ENCODE assay signal across 10 cellular contexts in genomic region chr6:28803337-28803709, GRCh38.
DNase-seq lines count a peak whose midpoint lies in the region; ATAC-seq and TF ChIP-seq lines count a peak whose summit lies in the region.
"Had no signal": no experiment of that assay in that cellular context is flagged by ENCODE, and none has a peak within 500 bp of the region (broad histone marks: within the 10 kb centered on the region; RNA-seq: fewer than 3 reads in every experiment).

No MANE protein-coding gene starts in this region.

- DNase-seq in NCI-H82 (lab: John Stamatoyannopoulos, UW) (peak; percentile 45), NCI-H82 treated with DMSO at 0.1 percent for 48 hours (lab: John Stamatoyannopoulos, UW; ENCODE audit: unreplicated experiment) (no peak), HL-60 (ENCODE audit: low read depth in 1 of 2, low spot score in 1 of 2) (no peak), SK-MEL-5 (ENCODE audit: low read depth, low spot score) (peak; percentile 77), cortex of kidney (lab: John Stamatoyannopoulos, UW) (no peak), NCI-H1436 treated with DMSO at 0.1 percent for 48 hours (lab: John Stamatoyannopoulos, UW) (no peak)
- DNase-seq: NCI-H2107 had no signal

- H3K27me3 ChIP-seq in HL-60 (ENCODE audit: insufficient read depth, poor library complexity, severe bottlenecking): peaks cover 2% of the 10 kb centered on the region
- H3K27me3 ChIP-seq: ascending aorta had no signal

- in situ Hi-C loops in SK-MEL-5 (cut with HindIII; ENCODE audit: low pct_unique_long_range_greater_than_20kb, low sequenced_read_pairs): no loop called here

- no peak for TF ChIP-seq CTCF in HL-60 (IDR thresholded peaks at IDR 0.05; ENCODE audit: insufficient read depth, low read length)

- 6% methylated on average over 5 to 8 of the region's 8 CpGs for WGBS in mesodermal cell (ENCODE audit: insufficient coverage in 2 of 2), 2 experiments

- H3K4me3 ChIP-seq in HL-60 (replicated peaks; ENCODE audit: insufficient read depth, low read length) (peak overlapping the region; percentile 23), mesodermal cell (ENCODE audit: extremely low read depth, insufficient read depth, low read length, poor library complexity, severe bottlenecking) (peak overlapping the region; percentile 16)
- H3K4me3 ChIP-seq: ascending aorta had no signal

- H3K27ac ChIP-seq in HL-60 (replicated peaks) (no peak overlapping the region), mesodermal cell (ENCODE audit: low read depth, low read length, severe bottlenecking) (no peak overlapping the region)
- H3K27ac ChIP-seq: ascending aorta had no signal

- no peaks in the 10 kb centered on the region for H3K36me3 ChIP-seq in mesodermal cell (ENCODE audit: control insufficient read depth, insufficient read depth, low read length)
- H3K36me3 ChIP-seq: ascending aorta had no signal

- ATAC-seq in GM21381 (IDR thresholded peaks at IDR 0.05; ENCODE audit: unreplicated experiment): no peak

- H3K9me3 ChIP-seq in mesodermal cell (ENCODE audit: control insufficient read depth, low read length): no peaks in the 10 kb centered on the region
- H3K9me3 ChIP-seq: ascending aorta had no signal

- no peaks in the 10 kb centered on the region for H3K4me1 ChIP-seq in mesodermal cell (ENCODE audit: control insufficient read depth, insufficient read depth, low read length, poor library complexity, severe bottlenecking)
- H3K4me1 ChIP-seq: ascending aorta had no signal

Comparison
In these comparisons a context has a peak if more than half of its experiments do, and no peak if none do; other contexts are left out.
1. DNase-seq: peak in NCI-H82 (single experiment) and SK-MEL-5 (single experiment); none in NCI-H82 treated with DMSO at 0.1 percent for 48 hours (single experiment), HL-60 (0 of 2), cortex of kidney (single experiment) and NCI-H1436 treated with DMSO at 0.1 percent for 48 hours (single experiment).